ENCODE assay signal across 1 cellular context in the genomic region with DNA sequence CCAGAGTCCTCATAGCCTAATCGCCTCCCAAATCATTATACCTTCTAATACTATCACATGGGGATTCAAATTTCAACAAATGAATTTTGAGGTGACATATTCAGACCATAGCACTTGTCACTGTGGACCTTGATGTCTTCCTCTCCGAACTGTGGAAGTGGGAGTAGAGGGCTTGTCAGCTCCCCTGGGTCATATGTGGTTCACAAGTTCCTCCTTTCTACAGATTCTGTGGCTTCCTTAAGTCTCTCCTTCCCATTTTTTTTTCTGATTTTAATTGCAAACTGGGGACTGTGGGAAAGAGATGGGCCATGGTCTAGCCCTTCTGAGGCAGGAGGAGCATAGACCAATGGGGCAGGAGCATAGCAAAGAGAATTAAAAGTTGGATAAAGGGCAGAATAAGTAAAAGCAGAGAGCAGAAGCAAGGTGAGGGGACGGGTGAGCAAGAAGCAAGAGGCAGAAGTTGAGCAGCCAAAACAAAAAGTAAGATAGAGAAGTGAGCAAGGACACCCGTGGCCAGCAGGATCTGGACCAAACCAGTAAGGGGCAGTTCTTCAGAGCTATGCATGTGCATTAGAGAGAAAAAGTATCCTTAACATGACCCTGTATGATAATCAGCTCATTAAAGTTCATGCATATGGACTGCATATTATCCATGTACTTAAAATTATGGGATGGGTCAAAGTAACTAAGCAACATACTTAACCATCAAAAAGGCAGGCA.
TF ChIP-seq lines count a peak whose summit lies in the region.

No MANE protein-coding gene starts in this region.

TF ChIP-seq in WTC11, 78 proteins besides CTCF, POLR2A, EP300 and RAD21 (continued from another document):
- TF ChIP-seq, protein P1, sequence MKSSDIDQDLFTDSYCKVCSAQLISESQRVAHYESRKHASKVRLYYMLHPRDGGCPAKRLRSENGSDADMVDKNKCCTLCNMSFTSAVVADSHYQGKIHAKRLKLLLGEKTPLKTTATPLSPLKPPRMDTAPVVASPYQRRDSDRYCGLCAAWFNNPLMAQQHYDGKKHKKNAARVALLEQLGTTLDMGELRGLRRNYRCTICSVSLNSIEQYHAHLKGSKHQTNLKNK (CRISPR knock-in tag; IDR thresholded peaks at IDR 0.05): no peak
- no peak for TF ChIP-seq ATF3 (CRISPR knock-in tag; conservative IDR thresholded peaks at IDR 0.05)
- no peak for TF ChIP-seq ZBTB43 (CRISPR knock-in tag; IDR thresholded peaks at IDR 0.05)
- no peak for TF ChIP-seq ZNF416 (CRISPR knock-in tag; IDR thresholded peaks at IDR 0.05)
- TF ChIP-seq STAT6 (CRISPR knock-in tag; conservative IDR thresholded peaks at IDR 0.05; ENCODE audit: low read depth): no peak
- TF ChIP-seq, protein P2, sequence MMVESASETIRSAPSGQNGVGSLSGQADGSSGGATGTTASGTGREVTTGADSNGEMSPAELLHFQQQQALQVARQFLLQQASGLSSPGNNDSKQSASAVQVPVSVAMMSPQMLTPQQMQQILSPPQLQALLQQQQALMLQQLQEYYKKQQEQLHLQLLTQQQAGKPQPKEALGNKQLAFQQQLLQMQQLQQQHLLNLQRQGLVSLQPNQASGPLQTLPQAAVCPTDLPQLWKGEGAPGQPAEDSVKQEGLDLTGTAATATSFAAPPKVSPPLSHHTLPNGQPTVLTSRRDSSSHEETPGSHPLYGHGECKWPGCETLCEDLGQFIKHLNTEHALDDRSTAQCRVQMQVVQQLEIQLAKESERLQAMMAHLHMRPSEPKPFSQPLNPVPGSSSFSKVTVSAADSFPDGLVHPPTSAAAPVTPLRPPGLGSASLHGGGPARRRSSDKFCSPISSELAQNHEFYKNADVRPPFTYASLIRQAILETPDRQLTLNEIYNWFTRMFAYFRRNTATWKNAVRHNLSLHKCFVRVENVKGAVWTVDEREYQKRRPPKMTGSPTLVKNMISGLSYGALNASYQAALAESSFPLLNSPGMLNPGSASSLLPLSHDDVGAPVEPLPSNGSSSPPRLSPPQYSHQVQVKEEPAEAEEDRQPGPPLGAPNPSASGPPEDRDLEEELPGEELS (CRISPR knock-in tag; IDR thresholded peaks at IDR 0.05): no peak
- no peak for TF ChIP-seq TP53 (CRISPR knock-in tag; IDR thresholded peaks at IDR 0.05)
- TF ChIP-seq ZNF671 (CRISPR knock-in tag; IDR thresholded peaks at IDR 0.05): no peak
- no peak for TF ChIP-seq GTF2I (CRISPR knock-in tag; conservative IDR thresholded peaks at IDR 0.05)
